Comparison of ENCODE assay signal across 25 cellular contexts in genomic region chr22:49177666-49178065, GRCh38.
DNase-seq lines count a peak whose midpoint lies in the region; ATAC-seq, FAIRE-seq and TF ChIP-seq lines count a peak whose summit lies in the region.
"Had no signal": no experiment of that assay in that cellular context is flagged by ENCODE, and none has a peak within 500 bp of the region (broad histone marks: within the 10 kb centered on the region; RNA-seq: fewer than 3 reads in every experiment).

No MANE protein-coding gene starts in this region.

- ATAC-seq in Right ventricle myocardium inferior (no peak), body of pancreas (no peak)

- peak overlapping the region; percentile 71 for H2AK5ac ChIP-seq in neuronal stem cell (ENCODE audit: low read depth, low read length)

- H3K27ac Mint-ChIP-seq in chondrocyte (ENCODE audit: unreplicated experiment), result no peak overlapping the region
- H3K27ac Mint-ChIP-seq: CD14-positive monocyte; CD4-positive, alpha-beta memory T cell; CD4-positive, CD25-positive, alpha-beta regulatory T cell; CD8-positive, alpha-beta memory T cell had no signal

- H3K27ac ChIP-seq in right atrium auricular region (no peak overlapping the region), kidney (ENCODE audit: low read depth in 2 of 2, low read length in 2 of 2) (no peak overlapping the region), neuronal stem cell (replicated peaks; ENCODE audit: low read length) (no peak overlapping the region), body of pancreas (no peak overlapping the region)
- H3K27ac ChIP-seq: BLaER1 had no signal

- no peak overlapping the region for H2BK120ac ChIP-seq in neuronal stem cell (ENCODE audit: low read depth, low read length)

- intact Hi-C loops in Right ventricle myocardium inferior (cut with DNase I), result no loop called here
- intact Hi-C loops in kidney (cut with DNase I), result no loop called here
- intact Hi-C loops in body of pancreas (cut with DNase I), result no loop called here

- H4K91ac ChIP-seq in neuronal stem cell (ENCODE audit: low read depth, low read length, poor library complexity), result no peak overlapping the region

- peak; percentile 33 for DNase-seq in Right ventricle myocardium inferior (ENCODE audit: missing footprints)
- DNase-seq in right atrium auricular region (ENCODE audit: low spot score), result no peak
- peak; percentile 67 for DNase-seq in chondrocyte (ENCODE audit: low spot score)
- peak; percentile 44 for DNase-seq in kidney
- DNase-seq in neuronal stem cell (ENCODE audit: low spot score), result no peak
- no peak for DNase-seq in body of pancreas
- DNase-seq in ecto neural progenitor cell (ENCODE audit: low spot score), result no peak
- no peak for DNase-seq in OCI-M1 (lab: John Stamatoyannopoulos, UW)
- DNase-seq: 8988T; ACHN; BE2C; C1 segment of cervical spinal cord; Caco-2; Calu3; CD4-positive, alpha-beta memory T cell; CD4-positive, CD25-positive, alpha-beta regulatory T cell; DMS79 treated with DMSO at 0.1 percent for 48 hours; GF-D8 had no signal

- no peak for TF ChIP-seq POLR2A in body of pancreas (IDR thresholded peaks at IDR 0.05)

- no peak overlapping the region for H3K4ac ChIP-seq in neuronal stem cell (ENCODE audit: low read length)

- H3K27me3 ChIP-seq in right atrium auricular region (no peaks in the 10 kb centered on the region), neuronal stem cell (ENCODE audit: control insufficient read depth in 3 of 3, insufficient read depth in 3 of 3, low read depth in 1 of 3, low read length in 3 of 3) (no peaks in the 10 kb centered on the region), body of pancreas (no peaks in the 10 kb centered on the region)
- H3K27me3 ChIP-seq: BE2C, BLaER1 had no signal

- H3K4me3 ChIP-seq in right atrium auricular region (no peak overlapping the region), kidney (ENCODE audit: low read length in 2 of 2) (no peak overlapping the region), neuronal stem cell (ENCODE audit: low read length in 2 of 2) (no peak overlapping the region), body of pancreas (no peak overlapping the region)
- H3K4me3 ChIP-seq: BLaER1 had no signal

- H3K9me3 ChIP-seq in right atrium auricular region (no peaks in the 10 kb centered on the region), kidney (ENCODE audit: control insufficient read depth in 1 of 2, low read length in 2 of 2) (no peaks in the 10 kb centered on the region), neuronal stem cell (replicated peaks in 1 of 2; ENCODE audit: control insufficient read depth in 2 of 2, insufficient read depth in 1 of 2, low read depth in 1 of 2, low read length in 2 of 2) (no peaks in the 10 kb centered on the region), body of pancreas (no peaks in the 10 kb centered on the region)
- H3K9me3 ChIP-seq: BLaER1, Caco-2 had no signal

- TF ChIP-seq CTCF in right atrium auricular region (IDR thresholded peaks at IDR 0.05), result no peak
- TF ChIP-seq CTCF in chondrocyte (IDR thresholded peaks at IDR 0.05), result no peak
- no peak for TF ChIP-seq CTCF in kidney (IDR thresholded peaks at IDR 0.05; ENCODE audit: borderline replicate concordance, extremely low read depth, insufficient read depth)
- no peak for TF ChIP-seq CTCF in body of pancreas (IDR thresholded peaks at IDR 0.05)

- H3K4me2 ChIP-seq in neuronal stem cell (ENCODE audit: insufficient read depth, low read length, poor library complexity, severe bottlenecking), result no peak overlapping the region
- H3K4me2 ChIP-seq: BLaER1 had no signal

- no peaks in the 10 kb centered on the region for H3K4me1 Mint-ChIP-seq in chondrocyte (ENCODE audit: low read depth)
- H3K4me1 Mint-ChIP-seq: CD14-positive monocyte; CD4-positive, alpha-beta memory T cell; CD4-positive, CD25-positive, alpha-beta regulatory T cell; CD8-positive, alpha-beta memory T cell had no signal

- H4K8ac ChIP-seq in neuronal stem cell (ENCODE audit: low read depth, low read length), result no peak overlapping the region

- peak overlapping the region; percentile 95 for H3K14ac ChIP-seq in neuronal stem cell (ENCODE audit: low read length)

- H3K36me3 Mint-ChIP-seq in chondrocyte (ENCODE audit: low read depth), result no peaks in the 10 kb centered on the region
- H3K36me3 Mint-ChIP-seq: CD14-positive monocyte; CD4-positive, alpha-beta memory T cell; CD4-positive, CD25-positive, alpha-beta regulatory T cell; CD8-positive, alpha-beta memory T cell had no signal

- peaks cover 11% of the 10 kb centered on the region for H3K9me3 Mint-ChIP-seq in chondrocyte (ENCODE audit: low read depth)

- H2BK15ac ChIP-seq in neuronal stem cell (ENCODE audit: low read length), result peak overlapping the region; percentile 12

- no peak overlapping the region for H2BK12ac ChIP-seq in neuronal stem cell (ENCODE audit: low read length)

- no CpG with 5 or more reads among the region's 12 CpGs for WGBS in neuronal stem cell (ENCODE audit: extremely low coverage in 2 of 2, insufficient read length in 2 of 2, insufficient replicate concordance in 1 of 2), 2 donors
- 55 to 64% methylated on average over 5 to 12 of the region's 12 CpGs for WGBS in body of pancreas, 2 donors

- H3K9ac ChIP-seq in kidney (ENCODE audit: low read length in 2 of 2), result no peak overlapping the region
- no peak overlapping the region for H3K9ac ChIP-seq in neuronal stem cell (ENCODE audit: low read depth, low read length, poor library complexity)
- H3K9ac ChIP-seq: BLaER1 had no signal

- H3K36me3 ChIP-seq in right atrium auricular region (no peaks in the 10 kb centered on the region), kidney (ENCODE audit: control insufficient read depth in 1 of 2, insufficient read depth in 2 of 2, low read length in 2 of 2) (no peaks in the 10 kb centered on the region), neuronal stem cell (replicated peaks in 1 of 2; ENCODE audit: control insufficient read depth in 2 of 2, insufficient read depth in 2 of 2, low read length in 2 of 2) (no peaks in the 10 kb centered on the region), body of pancreas (replicated peaks in 1 of 2; ENCODE audit: insufficient read depth in 1 of 2, low read depth in 2 of 2) (no peaks in the 10 kb centered on the region)
- H3K36me3 ChIP-seq: BE2C, BLaER1 had no signal

- no peak overlapping the region for H3K18ac ChIP-seq in neuronal stem cell (ENCODE audit: low read length)

- no peak overlapping the region for H2BK5ac ChIP-seq in neuronal stem cell (ENCODE audit: low read length)

- H3K79me1 ChIP-seq in neuronal stem cell (ENCODE audit: low read depth, low read length), result no peaks in the 10 kb centered on the region

- H3K4me1 ChIP-seq in right atrium auricular region (no peaks in the 10 kb centered on the region), kidney (ENCODE audit: control insufficient read depth in 1 of 2, insufficient read depth in 1 of 2, low read depth in 1 of 2, low read length in 2 of 2) (no peaks in the 10 kb centered on the region), neuronal stem cell (ENCODE audit: control insufficient read depth in 2 of 2, insufficient read depth in 1 of 2, low read depth in 1 of 2, low read length in 2 of 2) (no peaks in the 10 kb centered on the region), body of pancreas (no peaks in the 10 kb centered on the region)
- H3K4me1 ChIP-seq: BE2C, BLaER1, Caco-2 had no signal

- H3K27me3 Mint-ChIP-seq in chondrocyte (ENCODE audit: low read depth), result no peaks in the 10 kb centered on the region
- H3K27me3 Mint-ChIP-seq: CD4-positive, CD25-positive, alpha-beta regulatory T cell had no signal

- no peak overlapping the region for H3K23ac ChIP-seq in neuronal stem cell (ENCODE audit: low read depth, low read length, poor library complexity)

- H2AFZ ChIP-seq in neuronal stem cell (ENCODE audit: low read length), result no peak overlapping the region

- H3K4me3 Mint-ChIP-seq in chondrocyte (ENCODE audit: unreplicated experiment), result no peak overlapping the region
- H3K4me3 Mint-ChIP-seq: CD14-positive monocyte; CD4-positive, alpha-beta memory T cell; CD4-positive, CD25-positive, alpha-beta regulatory T cell; CD8-positive, alpha-beta memory T cell had no signal

- no peak for FAIRE-seq in kidney (lab: Jason Lieb, UNC)
- FAIRE-seq: A204.1, D721Med, G401.6, GM12891 had no signal

Comparison
In these comparisons a context has a peak if more than half of its experiments do, and no peak if none do; other contexts are left out.
1. DNase-seq: peak in Right ventricle myocardium inferior (single experiment), chondrocyte (single experiment) and kidney (single experiment); none in right atrium auricular region (single experiment), neuronal stem cell (single experiment), body of pancreas (0 of 4), ecto neural progenitor cell (single experiment) and OCI-M1 (single experiment).